In the genomic region with DNA sequence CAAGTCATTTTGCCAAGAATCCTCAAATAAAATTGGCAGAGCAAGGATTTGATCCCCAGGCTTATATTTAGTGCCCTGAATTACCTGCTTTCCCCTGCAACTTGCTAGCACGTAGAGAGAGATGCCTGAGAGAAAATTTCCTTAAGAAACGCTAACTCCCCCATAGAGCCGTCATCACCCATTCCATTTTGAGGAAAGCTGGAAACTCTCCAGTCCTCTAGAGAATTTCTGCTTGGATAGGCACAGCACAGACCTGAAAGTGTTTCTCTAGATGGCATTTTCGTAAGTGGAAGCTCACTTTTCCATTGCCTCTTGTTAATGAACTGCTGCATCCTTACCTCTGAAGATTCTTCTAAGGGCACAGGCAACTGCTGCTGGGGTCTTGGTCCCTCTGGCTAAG, we compare ENCODE assay signal across 22 cellular contexts.
DNase-seq lines count a peak whose midpoint lies in the region; ATAC-seq and TF ChIP-seq lines count a peak whose summit lies in the region.
"Had no signal": no experiment of that assay in that cellular context is flagged by ENCODE, and none has a peak within 500 bp of the region (broad histone marks: within the 10 kb centered on the region; RNA-seq: fewer than 3 reads in every experiment).

No MANE protein-coding gene starts in this region.

- no peak for TF ChIP-seq CTCF in gastrocnemius medialis (IDR thresholded peaks at IDR 0.05 in 4 of 5, conservative IDR thresholded peaks at IDR 0.05 in 1 of 5)

- H3K9me3 ChIP-seq in gastrocnemius medialis = no peaks in the 10 kb centered on the region
- H3K9me3 ChIP-seq: A549 had no signal

- no peak overlapping the region for H3K4me3 ChIP-seq in gastrocnemius medialis
- H3K4me3 ChIP-seq: A549; BLaER1 treated with 17β-estradiol and CSF1 and Interleukin-3, amounts not matched to agents 10 nM and 100 nM; GM23248 had no signal

- in situ Hi-C loops in gastrocnemius medialis (cut with MboI; ENCODE audit: low sequenced_read_pairs in 4 of 4) = no loop called here

- DNase-seq in DMS79 treated with DMSO at 0.1 percent for 48 hours (lab: John Stamatoyannopoulos, UW) (peak; percentile 89), amniotic epithelial cell (ENCODE audit: low read depth) (peak; percentile 23), inferior parietal cortex (ENCODE audit: extremely low spot score) (peak; percentile 6), superior temporal gyrus (ENCODE audit: extremely low spot score) (peak; percentile 27), NCI-H2107 treated with DMSO at 0.1 percent for 48 hours (lab: John Stamatoyannopoulos, UW; ENCODE audit: unreplicated experiment) (no peak), gastrocnemius medialis (no peak)
- DNase-seq in effector CD8-positive, alpha-beta T cell (lab: John Stamatoyannopoulos, UW) = no peak
- DNase-seq: AML-193; CD4-positive, alpha-beta T cell; GM23248; H7; Karpas-422; NCI-H1105 treated with DMSO at 0.1 percent for 48 hours; NCI-H2029 treated with DMSO at 0.1 percent for 48 hours; NCI-H446 treated with DMSO at 0.1 percent for 48 hours; NCI-H526; NCI-H82; SHP77 had no signal

- intact Hi-C loops in gastrocnemius medialis (cut with DNase I; ENCODE audit: low total_unique reads) = no loop called here

- no peak overlapping the region for H3K27ac ChIP-seq in gastrocnemius medialis
- H3K27ac ChIP-seq: A549; BLaER1 treated with 17β-estradiol and CSF1 and Interleukin-3, amounts not matched to agents 10 nM and 100 nM; GM23248; RWPE1 had no signal

- no peaks in the 10 kb centered on the region for H3K27me3 ChIP-seq in gastrocnemius medialis
- H3K27me3 ChIP-seq: BLaER1 treated with 17β-estradiol and CSF1 and Interleukin-3, amounts not matched to agents 10 nM and 100 nM had no signal

- H3K4me1 ChIP-seq in gastrocnemius medialis = no peaks in the 10 kb centered on the region

- H3K36me3 ChIP-seq in gastrocnemius medialis = no peaks in the 10 kb centered on the region
- H3K36me3 ChIP-seq: BLaER1 treated with 17β-estradiol and CSF1 and Interleukin-3, amounts not matched to agents 10 nM and 100 nM had no signal

- no peak for TF ChIP-seq POLR2A in gastrocnemius medialis (IDR thresholded peaks at IDR 0.05)

- no peak for ATAC-seq in gastrocnemius medialis
- ATAC-seq: A549, Panc1 had no signal

Comparison
In these comparisons a context has a peak if more than half of its experiments do, and no peak if none do; other contexts are left out.
1. DNase-seq: peak in DMS79 treated with DMSO at 0.1 percent for 48 hours (single experiment), amniotic epithelial cell (single experiment), inferior parietal cortex (single experiment) and superior temporal gyrus (single experiment); none in NCI-H2107 treated with DMSO at 0.1 percent for 48 hours (single experiment), effector CD8-positive, alpha-beta T cell (single experiment) and gastrocnemius medialis (0 of 2).